In the genomic region with DNA sequence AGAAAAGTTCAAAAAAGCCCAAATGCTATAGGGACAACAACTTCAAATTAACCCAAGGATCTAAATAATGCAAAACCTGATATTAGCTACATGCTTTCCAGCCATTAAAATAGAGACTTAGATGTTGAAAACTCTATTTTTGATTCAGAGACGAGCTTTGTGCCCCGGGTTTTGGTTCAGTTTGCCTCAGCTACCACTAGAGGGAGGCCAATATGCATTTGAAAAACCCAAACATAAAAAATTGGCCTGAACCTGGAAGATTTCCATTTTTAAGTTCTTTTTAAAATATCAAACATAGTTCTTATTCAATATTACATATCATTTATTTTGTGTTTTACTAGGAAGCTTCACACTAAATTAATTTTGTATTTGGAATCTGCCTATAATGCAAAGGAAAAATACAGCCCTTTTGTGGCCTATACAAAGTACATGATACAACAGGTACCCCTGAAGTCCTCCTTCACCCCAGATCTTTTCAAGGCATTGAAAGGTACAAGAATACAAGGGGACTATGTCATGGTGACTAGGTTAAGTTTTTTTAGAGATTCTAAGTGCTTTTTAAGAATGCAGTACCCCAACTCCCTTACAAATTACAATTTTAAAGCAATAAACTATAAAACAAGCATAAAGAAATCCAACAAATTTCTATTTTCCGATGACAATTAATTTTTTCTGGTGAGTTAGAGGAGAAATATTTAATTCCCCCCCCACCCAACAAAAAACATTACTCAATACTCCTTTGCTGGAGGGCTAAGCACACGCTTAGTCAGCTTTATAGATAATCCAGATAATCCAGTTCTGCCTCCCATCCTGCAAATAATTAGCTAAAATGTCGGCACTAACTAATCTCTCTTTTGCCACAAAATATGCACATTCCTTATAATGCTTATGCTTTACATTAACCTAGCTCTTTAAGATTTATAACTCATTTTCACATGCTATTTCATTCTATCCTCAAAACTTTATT, we compare ENCODE assay signal across 9 cellular contexts.
DNase-seq lines count a peak whose midpoint lies in the region; ATAC-seq and TF ChIP-seq lines count a peak whose summit lies in the region.
"Had no signal": no experiment of that assay in that cellular context is flagged by ENCODE, and none has a peak within 500 bp of the region (broad histone marks: within the 10 kb centered on the region; RNA-seq: fewer than 3 reads in every experiment).

No MANE protein-coding gene starts in this region.

- no peaks in the 10 kb centered on the region for H3K36me3 ChIP-seq in smooth muscle cell (ENCODE audit: low read depth)

- H3K4me1 Mint-ChIP-seq in activated T-helper 17 cell treated with anti-CD3 and anti-CD28 coated beads, Interleukin-2, amount 50 U/mL, for 72 hours, result no peaks in the 10 kb centered on the region
- H3K4me1 Mint-ChIP-seq: IgD-negative memory B cell had no signal

- peak overlapping the region; percentile 23 for H3K9ac ChIP-seq in smooth muscle cell (ENCODE audit: low read depth)

- no peaks in the 10 kb centered on the region for H4K20me1 ChIP-seq in smooth muscle cell (ENCODE audit: low read depth)

- peak overlapping the region; percentile 59 for H3K27ac ChIP-seq in smooth muscle cell (ENCODE audit: low read depth)

- H3K27me3 Mint-ChIP-seq in activated T-helper 17 cell treated with anti-CD3 and anti-CD28 coated beads, Interleukin-2, amount 50 U/mL, for 72 hours, result no peaks in the 10 kb centered on the region

- peaks cover 8% of the 10 kb centered on the region for H3F3A ChIP-seq in smooth muscle cell (ENCODE audit: low read depth)

- H3K27ac Mint-ChIP-seq in activated T-helper 17 cell treated with anti-CD3 and anti-CD28 coated beads, Interleukin-2, amount 50 U/mL, for 72 hours, result no peak overlapping the region
- H3K27ac Mint-ChIP-seq: IgD-negative memory B cell had no signal

- no peaks in the 10 kb centered on the region for H3K27me3 ChIP-seq in smooth muscle cell (ENCODE audit: low read depth)

- DNase-seq in AG09309 (ENCODE audit: low read depth) (peak; percentile 31), GM03348 (ENCODE audit: low spot score) (peak; percentile 60), NCI-H1694 (lab: John Stamatoyannopoulos, UW) (peak; percentile 3), glomerular visceral epithelial cell (ENCODE audit: extremely low spot score) (peak; percentile 73), smooth muscle cell (lab: John Stamatoyannopoulos, UW; ENCODE audit: unreplicated experiment) (no peak)
- peak; percentile 26 to 31 for DNase-seq in activated T-cell treated with anti-CD3 and anti-CD28 coated beads, Interleukin-2, amount 50 U/mL, for 48 hours

- no peaks in the 10 kb centered on the region for H3K9me3 Mint-ChIP-seq in activated T-helper 17 cell treated with anti-CD3 and anti-CD28 coated beads, Interleukin-2, amount 50 U/mL, for 72 hours
- H3K9me3 Mint-ChIP-seq: IgD-negative memory B cell had no signal

- H3K36me3 Mint-ChIP-seq in activated T-helper 17 cell treated with anti-CD3 and anti-CD28 coated beads, Interleukin-2, amount 50 U/mL, for 72 hours (ENCODE audit: low read depth), result no peaks in the 10 kb centered on the region

- TF ChIP-seq CTCF in AG09309 (IDR thresholded peaks at IDR 0.05; ENCODE audit: control insufficient read depth, insufficient read depth, low read depth, low read length, missing control alignments) (peak; percentile 85), smooth muscle cell (IDR thresholded peaks at IDR 0.05; ENCODE audit: borderline replicate concordance, insufficient read depth, poor library complexity, severe bottlenecking) (peak; percentile 95)

- peak overlapping the region; percentile 61 for H2AFZ ChIP-seq in smooth muscle cell (ENCODE audit: low read depth)

- 6% methylated on average over 5 of the region's 5 CpGs for WGBS in smooth muscle cell (ENCODE audit: low lambda C conversion rate)

- peaks cover 33% of the 10 kb centered on the region for H3K4me1 ChIP-seq in smooth muscle cell (ENCODE audit: low read depth)

- no peaks in the 10 kb centered on the region for H3K79me2 ChIP-seq in smooth muscle cell (ENCODE audit: low read depth)

- no peak overlapping the region for H3K4me3 Mint-ChIP-seq in activated T-helper 17 cell treated with anti-CD3 and anti-CD28 coated beads, Interleukin-2, amount 50 U/mL, for 72 hours
- H3K4me3 Mint-ChIP-seq: IgD-negative memory B cell had no signal

- H3K4me3 ChIP-seq in AG09309 (ENCODE audit: control insufficient read depth, low read depth, low read length), result no peak overlapping the region
- H3K4me3 ChIP-seq in smooth muscle cell, result no peak overlapping the region

- no peaks in the 10 kb centered on the region for H3K9me3 ChIP-seq in smooth muscle cell (replicated peaks; ENCODE audit: low read depth)

- ATAC-seq in activated T-helper 17 cell treated with anti-CD3 and anti-CD28 coated beads, Interleukin-2, amount 50 U/mL, for 72 hours (replicated peaks), result no peak
- ATAC-seq in HG02610 (IDR thresholded peaks at IDR 0.05; ENCODE audit: unreplicated experiment), result no peak

- H3K4me2 ChIP-seq in smooth muscle cell, result peak overlapping the region; percentile 70
